Comparison of ENCODE assay signal across 2 cellular contexts in the genomic region with DNA sequence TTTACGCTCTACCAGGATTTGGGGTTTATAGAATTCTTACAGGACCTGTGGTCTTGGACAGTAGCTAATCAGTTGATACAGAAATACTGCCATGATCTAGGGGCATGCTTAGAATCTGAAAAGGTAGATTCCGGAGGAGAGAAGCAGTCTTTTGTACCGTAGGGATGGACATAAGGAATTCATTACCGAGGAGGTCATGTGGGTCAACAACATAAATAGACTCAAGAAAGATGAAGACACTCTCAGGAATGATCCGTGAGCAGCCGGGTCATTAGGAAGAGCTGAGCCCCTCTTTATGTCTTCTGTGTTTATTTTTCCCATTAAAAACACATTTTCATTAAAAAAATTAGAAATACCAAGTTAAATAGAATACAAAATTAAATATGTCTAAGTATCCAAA.
TF ChIP-seq lines count a peak whose summit lies in the region.

No MANE protein-coding gene starts in this region.

TF ChIP-seq in IMR-90, 13 proteins besides CTCF, POLR2A, EP300 and RAD21:
- TF ChIP-seq RFX5 (IDR thresholded peaks at IDR 0.05; ENCODE audit: low read depth, low read length), result no peak
- TF ChIP-seq SMC3 (IDR thresholded peaks at IDR 0.05; ENCODE audit: low read depth, low read length), result no peak

TF ChIP-seq in SK-N-SH treated with all-trans-retinoic acid at 6 μM for 48 hours, 23 proteins besides CTCF, POLR2A, EP300 and RAD21:
- TF ChIP-seq, protein P1, sequence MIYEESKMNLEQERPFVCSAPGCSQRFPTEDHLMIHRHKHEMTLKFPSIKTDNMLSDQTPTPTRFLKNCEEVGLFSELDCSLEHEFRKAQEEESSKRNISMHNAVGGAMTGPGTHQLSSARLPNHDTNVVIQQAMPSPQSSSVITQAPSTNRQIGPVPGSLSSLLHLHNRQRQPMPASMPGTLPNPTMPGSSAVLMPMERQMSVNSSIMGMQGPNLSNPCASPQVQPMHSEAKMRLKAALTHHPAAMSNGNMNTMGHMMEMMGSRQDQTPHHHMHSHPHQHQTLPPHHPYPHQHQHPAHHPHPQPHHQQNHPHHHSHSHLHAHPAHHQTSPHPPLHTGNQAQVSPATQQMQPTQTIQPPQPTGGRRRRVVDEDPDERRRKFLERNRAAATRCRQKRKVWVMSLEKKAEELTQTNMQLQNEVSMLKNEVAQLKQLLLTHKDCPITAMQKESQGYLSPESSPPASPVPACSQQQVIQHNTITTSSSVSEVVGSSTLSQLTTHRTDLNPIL (CRISPR knock-in tag; IDR thresholded peaks at IDR 0.05; ENCODE audit: low read depth), result no peak
- TF ChIP-seq TOX (CRISPR knock-in tag; IDR thresholded peaks at IDR 0.05; ENCODE audit: borderline replicate concordance) (no peak), ZFP30 (CRISPR knock-in tag; IDR thresholded peaks at IDR 0.05) (no peak), RARB (CRISPR knock-in tag; IDR thresholded peaks at IDR 0.05) (no peak), ARNTL (CRISPR knock-in tag; IDR thresholded peaks at IDR 0.05; ENCODE audit: borderline replicate concordance, low read depth) (no peak), ZNF8 (CRISPR knock-in tag; IDR thresholded peaks at IDR 0.05) (no peak), ZNF565 (CRISPR knock-in tag; conservative IDR thresholded peaks at IDR 0.05; ENCODE audit: low read depth) (no peak), ZC3H10 (CRISPR knock-in tag; IDR thresholded peaks at IDR 0.05) (no peak), ZNF70 (CRISPR knock-in tag; IDR thresholded peaks at IDR 0.05) (no peak), PPARA (CRISPR knock-in tag; IDR thresholded peaks at IDR 0.05; ENCODE audit: borderline replicate concordance) (no peak)
- TF ChIP-seq, protein P2, sequence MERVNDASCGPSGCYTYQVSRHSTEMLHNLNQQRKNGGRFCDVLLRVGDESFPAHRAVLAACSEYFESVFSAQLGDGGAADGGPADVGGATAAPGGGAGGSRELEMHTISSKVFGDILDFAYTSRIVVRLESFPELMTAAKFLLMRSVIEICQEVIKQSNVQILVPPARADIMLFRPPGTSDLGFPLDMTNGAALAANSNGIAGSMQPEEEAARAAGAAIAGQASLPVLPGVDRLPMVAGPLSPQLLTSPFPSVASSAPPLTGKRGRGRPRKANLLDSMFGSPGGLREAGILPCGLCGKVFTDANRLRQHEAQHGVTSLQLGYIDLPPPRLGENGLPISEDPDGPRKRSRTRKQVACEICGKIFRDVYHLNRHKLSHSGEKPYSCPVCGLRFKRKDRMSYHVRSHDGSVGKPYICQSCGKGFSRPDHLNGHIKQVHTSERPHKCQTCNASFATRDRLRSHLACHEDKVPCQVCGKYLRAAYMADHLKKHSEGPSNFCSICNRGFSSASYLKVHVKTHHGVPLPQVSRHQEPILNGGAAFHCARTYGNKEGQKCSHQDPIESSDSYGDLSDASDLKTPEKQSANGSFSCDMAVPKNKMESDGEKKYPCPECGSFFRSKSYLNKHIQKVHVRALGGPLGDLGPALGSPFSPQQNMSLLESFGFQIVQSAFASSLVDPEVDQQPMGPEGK (CRISPR knock-in tag; IDR thresholded peaks at IDR 0.05; ENCODE audit: borderline replicate concordance), result no peak
